Comparison of ENCODE assay signal across 1 cellular context in genomic region chr12:68250454-68250853, GRCh38.
TF ChIP-seq lines count a peak whose summit lies in the region.

No MANE protein-coding gene starts in this region.

TF ChIP-seq in GM23338, 12 proteins besides CTCF, POLR2A, EP300 and RAD21 (continued from another document):
- no peak for TF ChIP-seq ZNF462 (CRISPR knock-in tag; IDR thresholded peaks at IDR 0.05)
- no peak for TF ChIP-seq ZNF114 (CRISPR knock-in tag; IDR thresholded peaks at IDR 0.05)
- TF ChIP-seq STAT1 (IDR thresholded peaks at IDR 0.05; ENCODE audit: unreplicated experiment), result no peak
- TF ChIP-seq, protein P1, sequence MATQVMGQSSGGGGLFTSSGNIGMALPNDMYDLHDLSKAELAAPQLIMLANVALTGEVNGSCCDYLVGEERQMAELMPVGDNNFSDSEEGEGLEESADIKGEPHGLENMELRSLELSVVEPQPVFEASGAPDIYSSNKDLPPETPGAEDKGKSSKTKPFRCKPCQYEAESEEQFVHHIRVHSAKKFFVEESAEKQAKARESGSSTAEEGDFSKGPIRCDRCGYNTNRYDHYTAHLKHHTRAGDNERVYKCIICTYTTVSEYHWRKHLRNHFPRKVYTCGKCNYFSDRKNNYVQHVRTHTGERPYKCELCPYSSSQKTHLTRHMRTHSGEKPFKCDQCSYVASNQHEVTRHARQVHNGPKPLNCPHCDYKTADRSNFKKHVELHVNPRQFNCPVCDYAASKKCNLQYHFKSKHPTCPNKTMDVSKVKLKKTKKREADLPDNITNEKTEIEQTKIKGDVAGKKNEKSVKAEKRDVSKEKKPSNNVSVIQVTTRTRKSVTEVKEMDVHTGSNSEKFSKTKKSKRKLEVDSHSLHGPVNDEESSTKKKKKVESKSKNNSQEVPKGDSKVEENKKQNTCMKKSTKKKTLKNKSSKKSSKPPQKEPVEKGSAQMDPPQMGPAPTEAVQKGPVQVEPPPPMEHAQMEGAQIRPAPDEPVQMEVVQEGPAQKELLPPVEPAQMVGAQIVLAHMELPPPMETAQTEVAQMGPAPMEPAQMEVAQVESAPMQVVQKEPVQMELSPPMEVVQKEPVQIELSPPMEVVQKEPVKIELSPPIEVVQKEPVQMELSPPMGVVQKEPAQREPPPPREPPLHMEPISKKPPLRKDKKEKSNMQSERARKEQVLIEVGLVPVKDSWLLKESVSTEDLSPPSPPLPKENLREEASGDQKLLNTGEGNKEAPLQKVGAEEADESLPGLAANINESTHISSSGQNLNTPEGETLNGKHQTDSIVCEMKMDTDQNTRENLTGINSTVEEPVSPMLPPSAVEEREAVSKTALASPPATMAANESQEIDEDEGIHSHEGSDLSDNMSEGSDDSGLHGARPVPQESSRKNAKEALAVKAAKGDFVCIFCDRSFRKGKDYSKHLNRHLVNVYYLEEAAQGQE (IDR thresholded peaks at IDR 0.05; ENCODE audit: unreplicated experiment), result no peak
- no peak for TF ChIP-seq POLR2AphosphoS5 (IDR thresholded peaks at IDR 0.05; ENCODE audit: low read depth)
- TF ChIP-seq JUNB (IDR thresholded peaks at IDR 0.05; ENCODE audit: unreplicated experiment), result no peak
